8 cellular contexts compared by ENCODE assay signal in the genomic region with DNA sequence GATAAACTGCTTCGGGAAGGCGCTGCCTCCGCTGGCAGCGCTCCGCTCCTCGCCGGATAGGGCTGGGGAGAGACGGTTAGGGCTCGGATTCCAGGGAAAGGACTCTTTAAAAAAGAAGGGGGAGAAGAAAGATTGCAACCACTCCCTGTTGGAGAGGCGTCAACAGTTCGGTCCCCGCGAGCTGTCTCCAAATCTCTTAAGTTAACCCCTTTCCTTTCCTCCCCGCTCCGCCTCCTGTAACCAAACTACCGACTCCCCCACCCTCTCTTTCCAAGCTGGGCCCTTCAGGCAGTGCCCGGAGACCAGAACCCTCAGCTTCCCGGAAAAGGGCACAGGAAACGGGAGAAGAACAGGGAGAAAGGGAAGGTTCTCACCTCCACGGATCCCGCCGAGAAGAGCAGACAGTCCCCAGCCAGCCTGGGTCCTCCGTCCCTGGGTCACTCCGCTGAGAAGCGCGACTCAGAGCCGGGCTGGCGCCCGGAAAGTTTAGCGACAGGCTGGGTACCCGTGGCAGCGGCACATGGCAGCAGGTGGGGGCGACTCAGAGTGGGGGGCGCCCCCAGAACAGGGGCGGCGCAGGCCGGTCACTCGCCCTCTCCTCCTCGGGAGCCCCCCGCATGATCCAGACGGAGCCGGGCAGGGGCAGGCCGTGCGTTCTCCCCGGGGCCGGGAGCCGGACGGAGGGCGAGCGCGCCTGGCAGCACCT. TPM values are rescaled to one million over a fixed set of nuclear protein-coding genes. Genes with fewer than 3 reads are reported as not detected.
A peak's percentile ranks its signal among the peaks of the same experiment; 100 is the strongest.
DNase-seq lines count a peak whose midpoint lies in the region; ATAC-seq, FAIRE-seq and TF ChIP-seq lines count a peak whose summit lies in the region.

No MANE protein-coding gene starts in this region.

- no peaks in the 10 kb centered on the region for H3K27me3 ChIP-seq in aorta (ENCODE audit: control insufficient read depth in 1 of 2, insufficient read depth in 2 of 2, low read length in 1 of 2)

- H3K9me3 ChIP-seq in aorta (ENCODE audit: control insufficient read depth, low read length), result no peaks in the 10 kb centered on the region

- H3K36me3 ChIP-seq in aorta (ENCODE audit: control insufficient read depth in 1 of 2, insufficient read depth in 2 of 2, low read length in 1 of 2), result no peaks in the 10 kb centered on the region

- H3K9me3 Mint-ChIP-seq in natural killer cell, result no peaks in the 10 kb centered on the region

- peak; percentile 80 for DNase-seq in DMS53 (lab: John Stamatoyannopoulos, UW)
- DNase-seq in HTR-8/SVneo (ENCODE audit: insufficient read length, low spot score), result peak; percentile 42
- DNase-seq in erythroblast (lab: John Stamatoyannopoulos, UW), result peak; percentile 67 to 71
- peak; percentile 19 for DNase-seq in natural killer cell
- DNase-seq in aorta, result peak in 1 of 2 donors; percentile 61
- no peak for DNase-seq in SKM-1 treated with dmso at 0.1 percent for 144 hours (lab: John Stamatoyannopoulos, UW; ENCODE audit: unreplicated experiment)

- no peak for FAIRE-seq in HTR-8/SVneo (lab: Jason Lieb, UNC)

- intact Hi-C loops in natural killer cell (cut with micrococcal nuclease) (no loop called here), aorta (cut with DNase I) (loop anchor here in 1 of 2 donors (5.0 kb wide), 1 partner anchor 203 kb away; no protein-coding TSS in a partner anchor)

- peak overlapping the region; percentile 90 for H3K4me3 Mint-ChIP-seq in natural killer cell

- H3K27ac ChIP-seq in VCaP (peak overlapping the region; percentile 91), aorta (ENCODE audit: low read depth in 1 of 2, low read length in 2 of 2) (no peak overlapping the region)

- H3K36me3 Mint-ChIP-seq in natural killer cell, result no peaks in the 10 kb centered on the region

- no peak for TF ChIP-seq POLR2A in erythroblast (IDR thresholded peaks at IDR 0.05; ENCODE audit: low read length)

- peaks cover 14 to 24% of the 10 kb centered on the region in 2 donors for H3K27me3 Mint-ChIP-seq in natural killer cell (ENCODE audit: low read depth in 2 of 2)

- H3K4me3 ChIP-seq in aorta (ENCODE audit: low read length in 2 of 2), result peak overlapping the region; percentile 61 to 96

- TF ChIP-seq CTCF in VCaP (conservative IDR thresholded peaks at IDR 0.05) (no peak), natural killer cell (IDR thresholded peaks at IDR 0.05) (no peak)

- WGBS in aorta, 2 donors, result 0% methylated on average over 36 to 51 of the region's 51 CpGs

- H3K27ac Mint-ChIP-seq in natural killer cell, result peak overlapping the region in 1 of 2 donors; percentile 45

- H3K4me1 ChIP-seq in aorta (ENCODE audit: control insufficient read depth in 1 of 2, insufficient read depth in 2 of 2, low read length in 2 of 2), result no peaks in the 10 kb centered on the region

- peaks cover 32 to 37% of the 10 kb centered on the region in 2 donors for H3K4me1 Mint-ChIP-seq in natural killer cell

- ATAC-seq in GM21360 (IDR thresholded peaks at IDR 0.05; ENCODE audit: unreplicated experiment), result peak; percentile 2
- peak in 2 of 3 donors; percentile 1 for ATAC-seq in natural killer cell
- peak; percentile 3 for ATAC-seq in aorta (ENCODE audit: low FRiP score)

RNA-seq across cellular contexts. Expression of a gene that starts 0.7 kb away (rescaled TPM):
- total RNA-seq in natural killer cell, result 1 to 10 TPM in 1 of 3 donors, under 1 TPM in 2; 0.38 to 1.0 (median 0.42) TPM
- total RNA-seq in aorta, result 1 to 10 TPM; 3.6 to 4.6 TPM
- polyA plus RNA-seq in aorta, result under 1 TPM; 0.77 to 0.88 TPM

RNA-seq across cellular contexts. Expression of a gene that starts 57.6 kb away (rescaled TPM):
- 10 to 100 TPM in 2 of 3 donors, 1 to 10 TPM in 1; 7.9 to 11.7 (median 10.2) TPM for total RNA-seq in natural killer cell
- total RNA-seq in aorta, result 10 to 100 TPM; 22.4 to 37.1 TPM
- 10 to 100 TPM in 1 of 2 donors, 1 to 10 TPM in 1; 10.0 to 19.4 TPM for polyA plus RNA-seq in aorta
